33 cellular contexts compared by ENCODE assay signal in the genomic region with DNA sequence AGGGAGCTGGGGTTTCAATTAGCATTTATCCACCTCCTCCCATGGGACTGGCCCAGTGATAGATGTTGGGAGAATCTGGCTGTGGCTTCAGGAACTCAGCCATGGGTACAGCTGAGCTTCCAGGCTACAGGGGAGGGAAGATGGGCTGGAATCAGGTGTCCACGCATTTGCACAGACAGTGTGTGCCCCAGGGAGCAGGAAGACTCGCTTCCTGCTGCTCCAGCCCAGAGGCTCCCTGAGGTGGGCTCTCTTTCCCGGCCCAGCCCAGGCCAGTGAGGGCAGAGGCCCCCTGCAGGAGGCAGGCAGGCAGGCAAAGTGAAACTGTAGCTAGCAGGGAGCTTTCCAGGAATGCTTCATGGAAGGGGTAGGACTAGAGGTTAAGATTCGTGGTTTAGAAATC. TPM values are rescaled to one million over a fixed set of nuclear protein-coding genes. Genes with fewer than 3 reads are reported as not detected.
A peak's percentile ranks its signal among the peaks of the same experiment; 100 is the strongest.
DNase-seq lines count a peak whose midpoint lies in the region; ATAC-seq, FAIRE-seq and TF ChIP-seq lines count a peak whose summit lies in the region.
"Had no signal": no experiment of that assay in that cellular context is flagged by ENCODE, and none has a peak within 500 bp of the region (broad histone marks: within the 10 kb centered on the region; RNA-seq: fewer than 3 reads in every experiment).

No MANE protein-coding gene starts in this region.

- no peak overlapping the region for H3K4me3 Mint-ChIP-seq in nephron progenitor cell
- H3K4me3 Mint-ChIP-seq: activated naive CD8-positive, alpha-beta T cell treated with anti-CD3 and anti-CD28 coated beads, Interleukin-2, amount 10 ng/mL, durations not matched to agents 7 days and 5 days; stimulated activated effector memory CD8-positive, alpha-beta T cell treated with anti-CD3 and anti-CD28 coated beads, Interleukin-12 subunit alpha, Interleukin-12 subunit beta, amount 100 ng/mL, for 72 hours had no signal

- no peaks in the 10 kb centered on the region for H3F3A ChIP-seq in SK-N-SH (replicated peaks; ENCODE audit: insufficient read depth)

- H3K9me2 ChIP-seq in SK-N-SH, result no peaks in the 10 kb centered on the region

- H3K14ac ChIP-seq in H1 (ENCODE audit: insufficient read length), result no peak overlapping the region

- H3K4me3 ChIP-seq in AG04449 (ENCODE audit: low read depth, low read length), result no peak overlapping the region
- H3K4me3 ChIP-seq in H1 (ENCODE audit: extremely low read depth in 1 of 4, insufficient read depth in 2 of 4, low read depth in 3 of 4, low read length in 4 of 4), result no peak overlapping the region
- H3K4me3 ChIP-seq in SK-N-SH (ENCODE audit: low read depth in 2 of 2, low read length in 1 of 2), result no peak overlapping the region
- H3K4me3 ChIP-seq: esophagus squamous epithelium, hepatocyte, lower lobe of right lung, spleen, upper lobe of left lung had no signal

- H3K4me2 ChIP-seq in H1 (ENCODE audit: insufficient read depth in 1 of 2, low read depth in 2 of 2, low read length in 2 of 2) (no peak overlapping the region), SK-N-SH (no peak overlapping the region)
- H3K4me2 ChIP-seq: hepatocyte had no signal

- no peak overlapping the region for H2BK12ac ChIP-seq in H1 (ENCODE audit: low read depth, low read length)

- FAIRE-seq in HTR-8/SVneo (lab: Jason Lieb, UNC) (peak; percentile 33), H1 (lab: Jason Lieb, UNC) (no peak)
- FAIRE-seq: A204.1, frontal cortex had no signal

- H3K27ac ChIP-seq in H1 (ENCODE audit: low read depth, low read length), result no peak overlapping the region
- no peak overlapping the region for H3K27ac ChIP-seq in SK-N-SH (ENCODE audit: low read depth in 2 of 2, low read length in 1 of 2)
- H3K27ac ChIP-seq: esophagus squamous epithelium, hepatocyte, lower lobe of right lung, upper lobe of left lung had no signal

- no peaks in the 10 kb centered on the region for H3K79me1 ChIP-seq in H1 (ENCODE audit: low read depth, low read length)

- ATAC-seq in HG03139 (IDR thresholded peaks at IDR 0.05; ENCODE audit: unreplicated experiment), result no peak
- ATAC-seq: HCT116; lower lobe of right lung; Right ventricle myocardium inferior; stimulated activated effector memory CD8-positive, alpha-beta T cell treated with anti-CD3 and anti-CD28 coated beads, Interleukin-12 subunit alpha, Interleukin-12 subunit beta, amount 100 ng/mL, for 72 hours had no signal

- H3K27me3 ChIP-seq in H1 (replicated peaks in 1 of 4; ENCODE audit: control insufficient read depth in 3 of 4, extremely low read depth in 1 of 4, insufficient read depth in 3 of 4, low read length in 3 of 4) (no peaks in the 10 kb centered on the region; a peak in 1 of 7 replicates), SK-N-SH (ENCODE audit: insufficient read depth) (peaks cover 6% of the 10 kb centered on the region; the same call in 1 of the 2 replicates)
- H3K27me3 ChIP-seq: hepatocyte, spleen, upper lobe of left lung had no signal

- H2AFZ ChIP-seq in H1 (ENCODE audit: low read length), result no peak overlapping the region
- H2AFZ ChIP-seq in SK-N-SH (ENCODE audit: low read depth), result no peak overlapping the region
- H2AFZ ChIP-seq: hepatocyte had no signal

- TF ChIP-seq EP300 in H1 (IDR thresholded peaks at IDR 0.05; ENCODE audit: borderline replicate concordance in 1 of 2, low read depth in 2 of 2, low read length in 2 of 2) (no peak), SK-N-SH (IDR thresholded peaks at IDR 0.05; ENCODE audit: borderline replicate concordance in 1 of 2, low read depth in 1 of 2, low read length in 1 of 2) (no peak)

- H2BK5ac ChIP-seq in H1 (ENCODE audit: low read depth, low read length), result no peak overlapping the region

- no peak for TF ChIP-seq POLR2A in H1 (IDR thresholded peaks at IDR 0.05; ENCODE audit: control extremely low read depth in 1 of 2, low read depth in 2 of 2, low read length in 2 of 2)

- DNase-seq in AG04449 (ENCODE audit: low read depth, low spot score) (no peak), HTR-8/SVneo (ENCODE audit: insufficient read length, low spot score) (no peak), H1 (ENCODE audit: low read depth in 1 of 2, low spot score in 2 of 2) (no peak), nephron progenitor cell (peak; percentile 29), NCI-H1694 treated with DMSO at 0.1 percent for 48 hours (lab: John Stamatoyannopoulos, UW) (no peak), SK-N-SH (no peak)
- DNase-seq in effector CD4-positive, alpha-beta T cell, result no peak
- DNase-seq: activated CD4-positive, alpha-beta T cell treated with anti-CD3 and anti-CD28 coated beads, Interleukin-2, amount 50 U/mL, for 4 hours; activated CD4-positive, CD25-positive, alpha-beta regulatory T cell; activated CD8-positive, alpha-beta memory T cell treated with anti-CD3 and anti-CD28 coated beads, Interleukin-2, amount 50 U/mL, for 48 hours; activated naive CD8-positive, alpha-beta T cell treated with anti-CD3 and anti-CD28 coated beads, Interleukin-2, amount 10 ng/mL, durations not matched to agents 7 days and 5 days; C1 segment of cervical spinal cord; DND-41; effector memory CD4-positive, alpha-beta T cell; esophagus squamous epithelium; IMR-90; lower lobe of right lung; NCI-H1105 treated with DMSO at 0.1 percent for 48 hours; NCI-H446; occipital lobe; stimulated activated CD4-positive, alpha-beta T cell treated with anti-CD3 and anti-CD28 coated beads, Interleukin-2, amount 100 ng/mL, for 48 hours; substantia nigra; T1000; upper lobe of left lung had no signal

- H4K5ac ChIP-seq in H1 (ENCODE audit: insufficient read length, low read depth, low read length), result no peak overlapping the region

- H3K4ac ChIP-seq in H1 (replicated peaks; ENCODE audit: insufficient read length, low read depth, low read length), result no peak overlapping the region

- H3K36me3 ChIP-seq in H1 (ENCODE audit: control insufficient read depth in 2 of 4, insufficient read depth in 4 of 4, low read length in 3 of 4) (no peaks in the 10 kb centered on the region), SK-N-SH (replicated peaks in 1 of 2; ENCODE audit: control insufficient read depth in 1 of 2, insufficient read depth in 2 of 2, low read length in 1 of 2) (no peaks in the 10 kb centered on the region)
- H3K36me3 ChIP-seq: esophagus squamous epithelium, lower lobe of right lung had no signal

- no peaks in the 10 kb centered on the region for H4K20me1 ChIP-seq in H1 (replicated peaks in 1 of 2; ENCODE audit: control insufficient read depth in 1 of 2, insufficient read depth in 2 of 2, low read length in 2 of 2)
- H4K20me1 ChIP-seq in SK-N-SH (ENCODE audit: insufficient read depth), result no peaks in the 10 kb centered on the region

- H3K9ac ChIP-seq in H1 (replicated peaks in 1 of 4; ENCODE audit: extremely low read depth in 1 of 4, low read depth in 3 of 4, low read length in 3 of 4) (no peak overlapping the region), SK-N-SH (no peak overlapping the region)

- H3K36me3 Mint-ChIP-seq in nephron progenitor cell (ENCODE audit: low read depth), result no peaks in the 10 kb centered on the region
- H3K36me3 Mint-ChIP-seq: activated naive CD8-positive, alpha-beta T cell treated with anti-CD3 and anti-CD28 coated beads, Interleukin-2, amount 10 ng/mL, durations not matched to agents 7 days and 5 days; stimulated activated effector memory CD8-positive, alpha-beta T cell treated with anti-CD3 and anti-CD28 coated beads, Interleukin-12 subunit alpha, Interleukin-12 subunit beta, amount 100 ng/mL, for 72 hours had no signal

- peak in 1 of 2 experiments; percentile 46; a peak in 1 of 4 replicates for TF ChIP-seq RAD21 in H1 (IDR thresholded peaks at IDR 0.05 in 1 of 2, conservative IDR thresholded peaks at IDR 0.05 in 1 of 2; ENCODE audit: low read depth in 2 of 2, low read length in 2 of 2)
- TF ChIP-seq RAD21 in SK-N-SH (IDR thresholded peaks at IDR 0.05; ENCODE audit: low read length), result no peak

- 69% methylated on average over 4 of the region's 4 CpGs; no CpG with 5 or more reads in 1 of the 2 experiments for WGBS in H1 (ENCODE audit: extremely low coverage in 1 of 2, insufficient coverage in 1 of 2, insufficient read length in 1 of 2, insufficient replicate concordance in 2 of 2, low coverage in 1 of 2, low lambda C conversion rate in 2 of 2, missing lambda C conversion rate in 1 of 2), 2 experiments
- WGBS in SK-N-SH (ENCODE audit: low lambda C conversion rate), result 60% methylated on average over 4 of the region's 4 CpGs

- H3K27ac Mint-ChIP-seq in nephron progenitor cell, result no peak overlapping the region
- H3K27ac Mint-ChIP-seq: activated naive CD8-positive, alpha-beta T cell treated with anti-CD3 and anti-CD28 coated beads, Interleukin-2, amount 10 ng/mL, durations not matched to agents 7 days and 5 days; stimulated activated effector memory CD8-positive, alpha-beta T cell treated with anti-CD3 and anti-CD28 coated beads, Interleukin-12 subunit alpha, Interleukin-12 subunit beta, amount 100 ng/mL, for 72 hours had no signal

- peak overlapping the region; percentile 61 for H4K91ac ChIP-seq in H1 (replicated peaks; ENCODE audit: insufficient read length, low read length)

- H2BK20ac ChIP-seq in H1 (ENCODE audit: low read length), result no peak overlapping the region

- H4K8ac ChIP-seq in H1 (ENCODE audit: extremely low read depth, insufficient read depth, low read length), result peak overlapping the region; percentile 7; the same call in 1 of the 2 replicates

- H2BK15ac ChIP-seq in H1 (ENCODE audit: low read length), result 0 out of 2 replicates have a peak overlapping the region, but pooled peaks have one; percentile 88

- H3K4me1 Mint-ChIP-seq in nephron progenitor cell, result peaks cover 25% of the 10 kb centered on the region
- H3K4me1 Mint-ChIP-seq: activated naive CD8-positive, alpha-beta T cell treated with anti-CD3 and anti-CD28 coated beads, Interleukin-2, amount 10 ng/mL, durations not matched to agents 7 days and 5 days; stimulated activated effector memory CD8-positive, alpha-beta T cell treated with anti-CD3 and anti-CD28 coated beads, Interleukin-12 subunit alpha, Interleukin-12 subunit beta, amount 100 ng/mL, for 72 hours had no signal

- H3K9me3 Mint-ChIP-seq in nephron progenitor cell, result peaks cover 16% of the 10 kb centered on the region
- H3K9me3 Mint-ChIP-seq: activated naive CD8-positive, alpha-beta T cell treated with anti-CD3 and anti-CD28 coated beads, Interleukin-2, amount 10 ng/mL, durations not matched to agents 7 days and 5 days; stimulated activated effector memory CD8-positive, alpha-beta T cell treated with anti-CD3 and anti-CD28 coated beads, Interleukin-12 subunit alpha, Interleukin-12 subunit beta, amount 100 ng/mL, for 72 hours had no signal

- H3K27me3 Mint-ChIP-seq in nephron progenitor cell (ENCODE audit: low read depth, poor library complexity), result peaks cover 4% of the 10 kb centered on the region

- no peaks in the 10 kb centered on the region for H3K23me2 ChIP-seq in H1 (ENCODE audit: low read depth, low read length)

- H3K79me2 ChIP-seq in H1 (ENCODE audit: control insufficient read depth in 1 of 2, insufficient read depth in 2 of 2, low read length in 2 of 2) (no peaks in the 10 kb centered on the region), SK-N-SH (ENCODE audit: insufficient read depth) (no peaks in the 10 kb centered on the region)
- H3K79me2 ChIP-seq: hepatocyte had no signal

- H3K23ac ChIP-seq in H1 (ENCODE audit: insufficient read length), result no peak overlapping the region

- no peak overlapping the region for H2BK120ac ChIP-seq in H1 (replicated peaks; ENCODE audit: low read depth, low read length)

- H3K9me3 ChIP-seq in H1 (ENCODE audit: insufficient read depth in 2 of 2, low read depth in 1 of 2, low read length in 1 of 2) (no peaks in the 10 kb centered on the region), SK-N-SH (no peaks in the 10 kb centered on the region)
- H3K9me3 ChIP-seq: esophagus squamous epithelium, lower lobe of right lung, spleen, upper lobe of left lung had no signal

- TF ChIP-seq CTCF in AG04449 (IDR thresholded peaks at IDR 0.05; ENCODE audit: insufficient read depth, low read length, missing control alignments), result peak; percentile 31
- TF ChIP-seq CTCF in H1 (IDR thresholded peaks at IDR 0.05; ENCODE audit: control extremely low read depth in 1 of 3, insufficient read depth in 1 of 3, low read depth in 1 of 3, low read length in 3 of 3), result peak; percentile 33 to 59 (median 54)
- TF ChIP-seq CTCF in nephron progenitor cell (IDR thresholded peaks at IDR 0.05), result peak; percentile 29
- no peak for TF ChIP-seq CTCF in SK-N-SH (IDR thresholded peaks at IDR 0.05)

- CTCF ChIA-PET in AG04449 (lab: Yijun Ruan, JAX) (interaction anchor here (0.8 to 2.2 kb wide), 3 partner anchors 11 to 21 kb away, joined by 3 to 11 read pairs (median 3); no protein-coding TSS in a partner anchor), H1 (lab: Charles Lee; ENCODE audit: partially characterized antibody) (interaction anchor here (0.6 to 7.5 kb wide), 8 partner anchors 12 to 180 kb away, joined by 3 to 66 read pairs (median 8); a partner anchor contains a TSS), SK-N-SH (lab: Yijun Ruan, JAX) (interaction anchor here (0.7 to 1.5 kb wide), 4 partner anchors 9 to 28 kb away, joined by 3 to 5 read pairs (median 3); no protein-coding TSS in a partner anchor)

- H3K4me1 ChIP-seq in H1 (replicated peaks in 1 of 4; ENCODE audit: control insufficient read depth in 3 of 4, insufficient read depth in 4 of 4, low read length in 3 of 4) (peaks cover 3 to 12% (median 4%) of the 10 kb centered on the region in 4 experiments; a peak in 5 of 7 replicates), SK-N-SH (ENCODE audit: control insufficient read depth in 1 of 2, insufficient read depth in 2 of 2, low read depth in 1 of 2, low read length in 1 of 2) (no peaks in the 10 kb centered on the region; a peak in 1 of 4 replicates)
- H3K4me1 ChIP-seq: esophagus squamous epithelium had no signal

- H3K56ac ChIP-seq in H1 (replicated peaks; ENCODE audit: insufficient read length, low read depth, low read length), result no peak overlapping the region

- no peak overlapping the region for H2AK5ac ChIP-seq in H1 (ENCODE audit: low read depth, low read length)

- no peak overlapping the region for H3K18ac ChIP-seq in H1 (ENCODE audit: extremely low read depth, low read length)

- POLR2A ChIA-PET in AG04449 (lab: Yijun Ruan, JAX), result no interaction called here
- POLR2A ChIA-PET in H1 (lab: Charles Lee; ENCODE audit: partially characterized antibody), result interaction anchor here (0.9 to 1.9 kb wide), 3 partner anchors 10 to 27 kb away, joined by 3 to 9 read pairs (median 4); no protein-coding TSS in a partner anchor
- POLR2A ChIA-PET in SK-N-SH (lab: Yijun Ruan, JAX), result no interaction called here

RNA-seq across cellular contexts. Expression of a gene that starts 28.7 kb away (rescaled TPM):
- total RNA-seq in H1 (2021; fragmentation: NEBNext Ultra II Directional; extraction: Animal tissue kit (Norgen Biotek cat#: 25700)), result 7.1 and 8.5 TPM in 2 replicates
- polyA plus RNA-seq in H1 (2011; rRNA removed) (5.8 and 6.6 TPM in 2 replicates), SK-N-SH (2012; rRNA removed) (0.10 and 0.18 TPM in 2 replicates)
- 2.5 TPM for polyA plus RNA-seq in H1 (2011; cell fraction: cytosol; rRNA removed)
- polyA plus RNA-seq in H1 (2011; cell fraction: nucleus; rRNA removed), result 9.9 TPM
- polyA plus RNA-seq in H1 (2012, experiment 1 of 2), result 6.1 to 8.1 TPM (median 7.4 TPM) in 4 replicates
- 6.2 TPM for polyA plus RNA-seq in H1 (2012, experiment 2 of 2)
- polyA plus RNA-seq in H1 (2013, experiment 1 of 2), result 4.5 TPM
- 3.6 TPM for polyA plus RNA-seq in H1 (2013, experiment 2 of 2)
- 7.3 and 8.0 TPM in 2 replicates for polyA minus RNA-seq in H1 (2011; rRNA and poly(A)+ RNA removed)
- 6.2 TPM for polyA minus RNA-seq in H1 (2011; cell fraction: cytosol; rRNA and poly(A)+ RNA removed)
- polyA minus RNA-seq in H1 (2011; cell fraction: nucleus; rRNA and poly(A)+ RNA removed), result 6.8 TPM
- 0.05 and 0.16 TPM in 2 replicates for polyA plus RNA-seq in SK-N-SH (2012; cell fraction: cytosol; rRNA removed)
- 0.67 and 0.73 TPM in 2 replicates for polyA plus RNA-seq in SK-N-SH (2012; cell fraction: nucleus; rRNA removed)
- total RNA-seq: OCI-LY7 had no signal
